In genomic region chr7:101754432-101755159, GRCh38 we compare ENCODE assay signal across 8 cellular contexts.
DNase-seq lines count a peak whose midpoint lies in the region; ATAC-seq, FAIRE-seq and TF ChIP-seq lines count a peak whose summit lies in the region.

No MANE protein-coding gene starts in this region.

- H3K4me3 Mint-ChIP-seq in activated CD8-positive, alpha-beta T cell treated with anti-CD3 and anti-CD28 coated beads for 36 hours, result peak overlapping the region; percentile 65

- H3K4me1 ChIP-seq in ACC112 (ENCODE audit: control insufficient read depth, insufficient read depth, low read length, unreplicated experiment) (peaks cover 3% of the 10 kb centered on the region), HAP-1 (peaks cover 7% of the 10 kb centered on the region), keratinocyte (ENCODE audit: control insufficient read depth, extremely low read depth, insufficient read depth, low read length) (peaks cover 5% of the 10 kb centered on the region)

- H3K36me3 ChIP-seq in ACC112 (ENCODE audit: insufficient read depth, low read length) (no peaks in the 10 kb centered on the region), HAP-1 (replicated peaks) (no peaks in the 10 kb centered on the region), keratinocyte (ENCODE audit: control insufficient read depth in 2 of 2, extremely low read depth in 1 of 2, insufficient read depth in 2 of 2, low read length in 2 of 2) (no peaks in the 10 kb centered on the region)

- H3K36me3 Mint-ChIP-seq in activated CD8-positive, alpha-beta T cell treated with anti-CD3 and anti-CD28 coated beads for 36 hours (ENCODE audit: low read depth), result no peaks in the 10 kb centered on the region

- no peaks in the 10 kb centered on the region for H3K9me3 Mint-ChIP-seq in activated CD8-positive, alpha-beta T cell treated with anti-CD3 and anti-CD28 coated beads for 36 hours

- no peaks in the 10 kb centered on the region for H3K9me1 ChIP-seq in keratinocyte (ENCODE audit: control insufficient read depth, extremely low read depth, insufficient read depth, low read length)

- no peaks in the 10 kb centered on the region for H3K27me3 Mint-ChIP-seq in activated CD8-positive, alpha-beta T cell treated with anti-CD3 and anti-CD28 coated beads for 36 hours

- H3K4me2 ChIP-seq in keratinocyte (ENCODE audit: control insufficient read depth, extremely low read depth, insufficient read depth, low read depth, low read length), result peak overlapping the region; percentile 95

- no peak for TF ChIP-seq CTCF in activated CD8-positive, alpha-beta T cell treated with anti-CD3 and anti-CD28 coated beads for 36 hours (IDR thresholded peaks at IDR 0.05)
- no peak for TF ChIP-seq CTCF in keratinocyte (optimal IDR thresholded peaks at IDR 0.05 in 1 of 3, IDR thresholded peaks at IDR 0.05 in 1 of 3, conservative IDR thresholded peaks at IDR 0.05 in 1 of 3; ENCODE audit: extremely low read depth in 1 of 3, insufficient read depth in 2 of 3, low read length in 3 of 3)

- peak overlapping the region; percentile 47 for H3K27ac Mint-ChIP-seq in activated CD8-positive, alpha-beta T cell treated with anti-CD3 and anti-CD28 coated beads for 36 hours

- H3K79me2 ChIP-seq in ACC112 (ENCODE audit: control insufficient read depth, insufficient read depth, low read length, unreplicated experiment) (no peaks in the 10 kb centered on the region), keratinocyte (ENCODE audit: control insufficient read depth, insufficient read depth, low read length) (no peaks in the 10 kb centered on the region)

- peak; percentile 61 for FAIRE-seq in keratinocyte (lab: Jason Lieb, UNC)

- H3K4me3 ChIP-seq in ACC112 (ENCODE audit: low read depth, low read length) (peak overlapping the region; percentile 83), HAP-1 (peak overlapping the region; percentile 12; the same call in 1 of the 2 replicates), keratinocyte (ENCODE audit: control insufficient read depth in 2 of 3, extremely low read depth in 1 of 3, insufficient read depth in 2 of 3, low read depth in 1 of 3, low read length in 3 of 3) (peak overlapping the region; percentile 13 to 79 (median 70))

- H4K20me1 ChIP-seq in keratinocyte (ENCODE audit: control insufficient read depth, extremely low read depth, insufficient read depth, low read length), result no peaks in the 10 kb centered on the region

- peak; percentile 65 to 67 for DNase-seq in HAP-1 (ENCODE audit: low spot score in 2 of 2)
- DNase-seq in activated CD8-positive, alpha-beta T cell treated with anti-CD3 and anti-CD28 coated beads for 36 hours, result no peak
- DNase-seq in keratinocyte (ENCODE audit: low read depth, low spot score), result no peak
- DNase-seq in stromal cell of bone marrow (ENCODE audit: low read depth), result peak; percentile 26
- no peak for DNase-seq in NCI-H1105 treated with DMSO at 0.1 percent for 48 hours (lab: John Stamatoyannopoulos, UW)

- in situ Hi-C loops in HAP-1 (cut with MboI; ENCODE audit: low sequenced_read_pairs), result no loop called here

- no peaks in the 10 kb centered on the region for H3K9me3 ChIP-seq in HAP-1
- no peaks in the 10 kb centered on the region for H3K9me3 ChIP-seq in keratinocyte (ENCODE audit: control insufficient read depth, low read depth, low read length)

- CTCF ChIA-PET in activated CD8-positive, alpha-beta T cell treated with anti-CD3 and anti-CD28 coated beads for 36 hours (lab: Charles Lee), result no interaction called here

- peak; percentile 65 for ATAC-seq in activated CD8-positive, alpha-beta T cell treated with anti-CD3 and anti-CD28 coated beads for 36 hours
- ATAC-seq in HG02798 (IDR thresholded peaks at IDR 0.05; ENCODE audit: poor library complexity, unreplicated experiment) (no peak), GM19463 (IDR thresholded peaks at IDR 0.05; ENCODE audit: unreplicated experiment) (no peak)

- H3K27me3 ChIP-seq in ACC112 (ENCODE audit: insufficient read depth, low read length) (no peaks in the 10 kb centered on the region), HAP-1 (ENCODE audit: low read depth) (no peaks in the 10 kb centered on the region), keratinocyte (ENCODE audit: control insufficient read depth, extremely low read depth, insufficient read depth, low read length) (peaks cover 3% of the 10 kb centered on the region)

- POLR2A ChIA-PET in activated CD8-positive, alpha-beta T cell treated with anti-CD3 and anti-CD28 coated beads for 36 hours (lab: Charles Lee), result no interaction called here

- H2AFZ ChIP-seq in ACC112 (ENCODE audit: low read length, unreplicated experiment) (peak overlapping the region; percentile 73), keratinocyte (ENCODE audit: control insufficient read depth, low read length) (peak overlapping the region; percentile 93)

- H3K27ac ChIP-seq in ACC112 (ENCODE audit: low read depth, low read length) (no peak overlapping the region), keratinocyte (ENCODE audit: control insufficient read depth, insufficient read depth, low read length) (no peak overlapping the region)

- peak overlapping the region; percentile 20 for H3K9ac ChIP-seq in keratinocyte (ENCODE audit: control insufficient read depth, extremely low read depth, insufficient read depth, low read length)

- intact Hi-C loops in activated CD8-positive, alpha-beta T cell treated with anti-CD3 and anti-CD28 coated beads for 36 hours (cut with micrococcal nuclease), result no loop called here

- dilution Hi-C loops in keratinocyte (cut with MboI; ENCODE audit: extremely low pct_ligation_motif_present, low sequenced_read_pairs), result no loop called here

- peaks cover 13% of the 10 kb centered on the region for H3K4me1 Mint-ChIP-seq in activated CD8-positive, alpha-beta T cell treated with anti-CD3 and anti-CD28 coated beads for 36 hours (ENCODE audit: low read depth)

Comparison
In these comparisons a context has a peak if more than half of its experiments do, and no peak if none do; other contexts are left out.
1. H3K4me3 ChIP-seq: peak in every context shown above with its lines; median percentile 83 in ACC112; 70 in keratinocyte; 12 in HAP-1.
2. DNase-seq: peak in HAP-1 (2 of 2) and stromal cell of bone marrow (single experiment); none in activated CD8-positive, alpha-beta T cell treated with anti-CD3 and anti-CD28 coated beads for 36 hours (single experiment), keratinocyte (single experiment) and NCI-H1105 treated with DMSO at 0.1 percent for 48 hours (single experiment).